Comparison of ENCODE assay signal across 1 cellular context in genomic region chr22:31290494-31291402, GRCh38.
A peak's percentile ranks its signal among the peaks of the same experiment; 100 is the strongest.
TF ChIP-seq lines count a peak whose summit lies in the region.

No MANE protein-coding gene starts in this region.

TF ChIP-seq in K562, 482 proteins besides CTCF, POLR2A, EP300 and RAD21 (continued from another document and continues in another):
- TF ChIP-seq CEBPG (CRISPR knock-in tag; IDR thresholded peaks at IDR 0.05), result no peak; the same call in 1 of the 2 replicates
- TF ChIP-seq CEBPG (tag; conservative IDR thresholded peaks at IDR 0.05 in 1 of 2, IDR thresholded peaks at IDR 0.05 in 1 of 2), result no peak; a peak in 1 of 4 replicates
- no peak for TF ChIP-seq NCOA2 (IDR thresholded peaks at IDR 0.05; ENCODE audit: partially characterized antibody in 2 of 2)
- TF ChIP-seq KDM2B (CRISPR knock-in tag; IDR thresholded peaks at IDR 0.05), result no peak
- 0 out of 2 replicates have a peak, but pooled peaks have one; percentile 22 for TF ChIP-seq BCOR (IDR thresholded peaks at IDR 0.05)
- TF ChIP-seq ZNF444 (CRISPR knock-in tag; IDR thresholded peaks at IDR 0.05), result no peak
- no peak for TF ChIP-seq BDP1 (IDR thresholded peaks at IDR 0.05; ENCODE audit: insufficient read depth, insufficient read length)
- no peak for TF ChIP-seq ZNF561 (CRISPR knock-in tag; conservative IDR thresholded peaks at IDR 0.05)
- TF ChIP-seq ETV1 (tag; conservative IDR thresholded peaks at IDR 0.05; ENCODE audit: low read depth), result 0 out of 2 replicates have a peak, but pooled peaks have one; percentile 34
- TF ChIP-seq PREB (CRISPR knock-in tag; IDR thresholded peaks at IDR 0.05), result no peak
- peak in 1 of 2 experiments; percentile 46; a peak in 1 of 4 replicates for TF ChIP-seq MAZ (CRISPR knock-in tag; conservative IDR thresholded peaks at IDR 0.05 in 1 of 2, IDR thresholded peaks at IDR 0.05 in 1 of 2)
- TF ChIP-seq ZNF316 (IDR thresholded peaks at IDR 0.05), result no peak
- TF ChIP-seq CC2D1A (IDR thresholded peaks at IDR 0.05), result no peak
- peak; percentile 21 for TF ChIP-seq TAF1 (IDR thresholded peaks at IDR 0.05; ENCODE audit: control insufficient read depth, extremely low read depth, insufficient read depth, low read length, severe bottlenecking)
- no peak for TF ChIP-seq MED1 (CRISPR knock-in tag; IDR thresholded peaks at IDR 0.05; ENCODE audit: borderline replicate concordance)
- TF ChIP-seq CHD2 (IDR thresholded peaks at IDR 0.05; ENCODE audit: low read depth, low read length), result peak; percentile 44
- no peak for TF ChIP-seq ZNF134 (CRISPR knock-in tag; conservative IDR thresholded peaks at IDR 0.05)
- TF ChIP-seq ZNF277 (CRISPR knock-in tag; IDR thresholded peaks at IDR 0.05; ENCODE audit: borderline replicate concordance), result no peak
- TF ChIP-seq WHSC1 (IDR thresholded peaks at IDR 0.05; ENCODE audit: low read length), result no peak
- no peak for TF ChIP-seq PHTF2 (CRISPR knock-in tag; IDR thresholded peaks at IDR 0.05)
- no peak for TF ChIP-seq AFF4 (CRISPR knock-in tag; IDR thresholded peaks at IDR 0.05)
- no peak for TF ChIP-seq JUNB (CRISPR knock-in tag; conservative IDR thresholded peaks at IDR 0.05)
- no peak for TF ChIP-seq GTF2F1 (IDR thresholded peaks at IDR 0.05; ENCODE audit: low read depth, low read length)
- no peak for TF ChIP-seq SMARCA5 (IDR thresholded peaks at IDR 0.05)
- TF ChIP-seq TAL1 (IDR thresholded peaks at IDR 0.05), result no peak
- TF ChIP-seq ZFX (CRISPR knock-in tag; IDR thresholded peaks at IDR 0.05), result peak; percentile 61
- TF ChIP-seq TGIF2 (CRISPR knock-in tag; IDR thresholded peaks at IDR 0.05), result 0 out of 2 replicates have a peak, but pooled peaks have one; percentile 32
- TF ChIP-seq RB1 (IDR thresholded peaks at IDR 0.05; ENCODE audit: low read depth), result peak; percentile 49; the same call in 1 of the 2 replicates
- no peak for TF ChIP-seq HDAC3 (IDR thresholded peaks at IDR 0.05; ENCODE audit: borderline replicate concordance, partially characterized antibody)
- TF ChIP-seq SUPT5H (IDR thresholded peaks at IDR 0.05), result peak; percentile 57; the same call in 1 of the 2 replicates
- peak; percentile 55; the same call in 1 of the 2 replicates for TF ChIP-seq NKRF (IDR thresholded peaks at IDR 0.05; ENCODE audit: borderline replicate concordance)
- TF ChIP-seq GTF2E2 (tag; IDR thresholded peaks at IDR 0.05), result no peak
- no peak for TF ChIP-seq KLF13 (tag; IDR thresholded peaks at IDR 0.05; ENCODE audit: borderline replicate concordance, low read depth)
- no peak for TF ChIP-seq RFX1 (IDR thresholded peaks at IDR 0.05)
- TF ChIP-seq NCOR1 (IDR thresholded peaks at IDR 0.05), result peak; percentile 45; the same call in 1 of the 2 replicates
- no peak for TF ChIP-seq ZNF695 (CRISPR knock-in tag; IDR thresholded peaks at IDR 0.05)
- TF ChIP-seq FOXJ2 (tag; IDR thresholded peaks at IDR 0.05), result peak; percentile 82
- peak; percentile 89 for TF ChIP-seq JUND (IDR thresholded peaks at IDR 0.05; ENCODE audit: borderline replicate concordance, low read depth, low read length)
- TF ChIP-seq JUND (tag; IDR thresholded peaks at IDR 0.05; ENCODE audit: borderline replicate concordance, low read depth, low read length), result peak; percentile 85; the same call in 2 of the 3 replicates
- TF ChIP-seq SAP30 (IDR thresholded peaks at IDR 0.05; ENCODE audit: borderline replicate concordance, insufficient read depth, low read depth, low read length, poor library complexity, severe bottlenecking), result peak; percentile 89
- TF ChIP-seq SLC30A9 (CRISPR knock-in tag; IDR thresholded peaks at IDR 0.05), result no peak
- no peak for TF ChIP-seq TEAD2 (tag; IDR thresholded peaks at IDR 0.05)
- TF ChIP-seq SRF (CRISPR knock-in tag; IDR thresholded peaks at IDR 0.05), result no peak
- TF ChIP-seq HMG20A (CRISPR knock-in tag; conservative IDR thresholded peaks at IDR 0.05), result no peak
- no peak for TF ChIP-seq TEAD1 (CRISPR knock-in tag; IDR thresholded peaks at IDR 0.05)
- TF ChIP-seq FOXA3 (CRISPR knock-in tag; conservative IDR thresholded peaks at IDR 0.05 in 1 of 2, IDR thresholded peaks at IDR 0.05 in 1 of 2), result peak in 1 of 2 experiments; percentile 92; a peak in 3 of 4 replicates
- TF ChIP-seq BRD9 (IDR thresholded peaks at IDR 0.05; ENCODE audit: low read depth, partially characterized antibody), result peak; percentile 23
- TF ChIP-seq PTRF (tag; IDR thresholded peaks at IDR 0.05), result no peak
- no peak for TF ChIP-seq HCFC1 (IDR thresholded peaks at IDR 0.05; ENCODE audit: low read depth, low read length)
- no peak for TF ChIP-seq CBX8 (IDR thresholded peaks at IDR 0.05; ENCODE audit: borderline replicate concordance, extremely low read depth, low read depth, low read length, poor library complexity, severe bottlenecking)
- TF ChIP-seq KAT8 (IDR thresholded peaks at IDR 0.05; ENCODE audit: low read depth), result no peak
- TF ChIP-seq ZNF311 (CRISPR knock-in tag; IDR thresholded peaks at IDR 0.05), result no peak
- 0 out of 2 replicates have a peak, but pooled peaks have one; percentile 16 for TF ChIP-seq FOSL1 (tag; conservative IDR thresholded peaks at IDR 0.05)
- TF ChIP-seq SMAD1 (IDR thresholded peaks at IDR 0.05; ENCODE audit: low read depth, low read length, partially characterized antibody), result no peak
- TF ChIP-seq MCM5 (IDR thresholded peaks at IDR 0.05; ENCODE audit: low read depth), result no peak
- no peak for TF ChIP-seq ZNF717 (CRISPR knock-in tag; IDR thresholded peaks at IDR 0.05)
- no peak for TF ChIP-seq SNRNP70 (optimal IDR thresholded peaks at IDR 0.05; ENCODE audit: low read depth, low read length)
- no peak for TF ChIP-seq MAFK (IDR thresholded peaks at IDR 0.05; ENCODE audit: low read length)
- TF ChIP-seq ATF3 (IDR thresholded peaks at IDR 0.05), result peak; percentile 83
- no peak; the same call in 1 of the 2 replicates for TF ChIP-seq ATF3 (CRISPR knock-in tag; conservative IDR thresholded peaks at IDR 0.05)
- TF ChIP-seq HNRNPLL (IDR thresholded peaks at IDR 0.05; ENCODE audit: low read depth, low read length, poor library complexity, severe bottlenecking), result no peak
- peak; percentile 97 for TF ChIP-seq RBM25 (IDR thresholded peaks at IDR 0.05; ENCODE audit: low read depth, low read length, severe bottlenecking)
- no peak for TF ChIP-seq SMARCB1 (IDR thresholded peaks at IDR 0.05; ENCODE audit: insufficient read length, low read depth)
- TF ChIP-seq HDAC6 (IDR thresholded peaks at IDR 0.05; ENCODE audit: low read depth, low read length), result no peak
- no peak for TF ChIP-seq ADNP (tag; IDR thresholded peaks at IDR 0.05)
- TF ChIP-seq NBN (IDR thresholded peaks at IDR 0.05; ENCODE audit: low read depth), result 0 out of 2 replicates have a peak, but pooled peaks have one; percentile 31
- TF ChIP-seq PCBP1 (IDR thresholded peaks at IDR 0.05; ENCODE audit: low read depth, low read length, poor library complexity, severe bottlenecking), result peak; percentile 36
- TF ChIP-seq FOXO4 (CRISPR knock-in tag; IDR thresholded peaks at IDR 0.05), result no peak
- no peak for TF ChIP-seq NUFIP1 (IDR thresholded peaks at IDR 0.05; ENCODE audit: partially characterized antibody)
- TF ChIP-seq ZNF589 (CRISPR knock-in tag; IDR thresholded peaks at IDR 0.05; ENCODE audit: low read depth), result 0 out of 2 replicates have a peak, but pooled peaks have one; percentile 30
- TF ChIP-seq MTF1 (CRISPR knock-in tag; IDR thresholded peaks at IDR 0.05; ENCODE audit: borderline replicate concordance), result no peak
- no peak for TF ChIP-seq THRB (CRISPR knock-in tag; conservative IDR thresholded peaks at IDR 0.05)
- no peak for TF ChIP-seq TCF15 (CRISPR knock-in tag; IDR thresholded peaks at IDR 0.05)
